ENCODE assay signal across 19 cellular contexts in the genomic region with DNA sequence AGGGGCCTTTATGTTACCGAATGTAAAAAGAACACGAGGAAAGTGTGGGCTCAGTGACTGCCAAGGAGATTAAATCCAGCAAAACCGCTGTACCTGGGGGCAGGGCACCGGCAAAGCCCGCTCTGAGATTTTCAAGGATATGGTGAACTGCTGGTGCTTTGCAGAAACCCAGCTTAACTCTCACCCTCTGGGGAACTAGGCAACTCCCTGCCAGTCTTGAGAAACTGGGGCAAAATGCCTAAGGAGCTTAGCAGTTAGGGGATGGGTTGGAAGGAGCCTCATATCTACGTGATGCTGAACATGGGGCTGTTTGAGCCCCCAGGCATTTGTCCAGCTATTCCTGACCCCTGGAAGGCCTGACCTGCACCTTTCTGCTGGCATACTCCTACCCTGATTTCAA.
DNase-seq lines count a peak whose midpoint lies in the region; ATAC-seq lines count a peak whose summit lies in the region.
"Had no signal": no experiment of that assay in that cellular context is flagged by ENCODE, and none has a peak within 500 bp of the region (broad histone marks: within the 10 kb centered on the region; RNA-seq: fewer than 3 reads in every experiment).

No MANE protein-coding gene starts in this region.

- DNase-seq in NCI-H82 (lab: John Stamatoyannopoulos, UW) (peak; percentile 61), NCI-H82 treated with DMSO at 0.1 percent for 48 hours (lab: John Stamatoyannopoulos, UW; ENCODE audit: unreplicated experiment) (no peak), NCI-H524 (lab: John Stamatoyannopoulos, UW) (peak; percentile 43 to 84), mesendoderm (no peak), NCI-H1417 (lab: John Stamatoyannopoulos, UW) (no peak)
- DNase-seq: AML-193; Calu3; CD4-positive, alpha-beta memory T cell; DMS 273 treated with DMSO at 0.1 percent for 48 hours; DMS53; DND-41; EL; GM23248; HCEC 1CT had no signal

- no peak overlapping the region for H3K18ac ChIP-seq in mesendoderm (ENCODE audit: low read length)

- H3K23ac ChIP-seq in mesendoderm (ENCODE audit: low read length), result no peak overlapping the region

- H3K9ac ChIP-seq in mesendoderm (ENCODE audit: low read length), result no peak overlapping the region
- H3K9ac ChIP-seq: BLaER1, GM23248 had no signal

- H4K5ac ChIP-seq in mesendoderm (ENCODE audit: low read length), result no peak overlapping the region

- ATAC-seq in HG02798 (IDR thresholded peaks at IDR 0.05; ENCODE audit: poor library complexity, unreplicated experiment) (no peak), HG02759 (IDR thresholded peaks at IDR 0.05; ENCODE audit: unreplicated experiment) (no peak)
- ATAC-seq: A549 had no signal

- H2BK15ac ChIP-seq in mesendoderm (replicated peaks; ENCODE audit: low read depth), result no peak overlapping the region

- H3K56ac ChIP-seq in mesendoderm (ENCODE audit: low read length), result no peak overlapping the region

- peaks cover 7% of the 10 kb centered on the region for H3K4me1 ChIP-seq in mesendoderm (ENCODE audit: control insufficient read depth, low read depth, low read length)
- H3K4me1 ChIP-seq: A549, BLaER1 had no signal

- H3K4me2 ChIP-seq in mesendoderm (ENCODE audit: low read length), result no peak overlapping the region
- H3K4me2 ChIP-seq: A549, BLaER1 had no signal

- no CpG with 5 or more reads among the region's 6 CpGs for WGBS in mesendoderm (ENCODE audit: extremely low coverage, insufficient coverage, low lambda C conversion rate)

- H3K4ac ChIP-seq in mesendoderm (ENCODE audit: low read depth, low read length), result peak overlapping the region; percentile 63

- no peaks in the 10 kb centered on the region for H3K36me3 ChIP-seq in mesendoderm (ENCODE audit: control insufficient read depth, insufficient read depth, low read length)
- H3K36me3 ChIP-seq: BLaER1 had no signal

- H4K8ac ChIP-seq in mesendoderm (ENCODE audit: low read depth, low read length), result no peak overlapping the region

- H3K27me3 ChIP-seq in mesendoderm (ENCODE audit: insufficient read depth, low read length, poor library complexity), result no peaks in the 10 kb centered on the region
- H3K27me3 ChIP-seq: BLaER1 had no signal

- H3K79me2 ChIP-seq in mesendoderm (ENCODE audit: control insufficient read depth, insufficient read depth, low read length), result no peaks in the 10 kb centered on the region

- H3K27ac ChIP-seq in mesendoderm (ENCODE audit: low read depth, low read length), result no peak overlapping the region
- H3K27ac ChIP-seq: 22Rv1, A549, BLaER1, GM23248 had no signal

- no peak overlapping the region for H2BK5ac ChIP-seq in mesendoderm (ENCODE audit: low read length)

- H3K4me3 ChIP-seq in mesendoderm (ENCODE audit: low read length), result no peak overlapping the region
- H3K4me3 ChIP-seq: A549, BLaER1, GM23248 had no signal

- H2AK5ac ChIP-seq in mesendoderm (ENCODE audit: low read length), result no peak overlapping the region

- no peaks in the 10 kb centered on the region for H3K79me1 ChIP-seq in mesendoderm (ENCODE audit: low read length)

- H2BK120ac ChIP-seq in mesendoderm (ENCODE audit: low read depth, low read length), result no peak overlapping the region

Comparison
In these comparisons a context has a peak if more than half of its experiments do, and no peak if none do; other contexts are left out.
1. DNase-seq: peak in NCI-H82 (single experiment) and NCI-H524 (2 of 2); none in NCI-H82 treated with DMSO at 0.1 percent for 48 hours (single experiment), mesendoderm (single experiment) and NCI-H1417 (0 of 3).